ENCODE assay signal across 8 cellular contexts in genomic region chr5:14440598-14441401, GRCh38.
DNase-seq lines count a peak whose midpoint lies in the region; ATAC-seq and TF ChIP-seq lines count a peak whose summit lies in the region.

No MANE protein-coding gene starts in this region.

- no peaks in the 10 kb centered on the region for H3K9me3 ChIP-seq in Caco-2

- POLR2A ChIA-PET in Caco-2 (lab: Charles Lee): no interaction called here

- no peaks in the 10 kb centered on the region for H3K27me3 ChIP-seq in foreskin keratinocyte
- no peaks in the 10 kb centered on the region for H3K27me3 ChIP-seq in Caco-2 (replicated peaks; ENCODE audit: control insufficient read depth, insufficient read depth, low read length)

- no peak overlapping the region for H3K27ac ChIP-seq in foreskin keratinocyte

- no TSS peak for BruUV-seq in Caco-2 (replicated peaks; lab: Mats Ljungman, UMichigan)

- intact Hi-C loops in Caco-2 (cut with micrococcal nuclease; ENCODE audit: unreplicated experiment): no loop called here

- peak overlapping the region; percentile 97 for H3K27ac Mint-ChIP-seq in osteocyte (ENCODE audit: unreplicated experiment)
- H3K27ac Mint-ChIP-seq in Caco-2 (ENCODE audit: unreplicated experiment): no peak overlapping the region

- ATAC-seq in foreskin keratinocyte: peak; percentile 31

- H3K4me3 Mint-ChIP-seq in osteocyte (ENCODE audit: unreplicated experiment) (peak overlapping the region; percentile 94), Caco-2 (ENCODE audit: unreplicated experiment) (no peak overlapping the region)

- no peaks in the 10 kb centered on the region for H3K9me3 Mint-ChIP-seq in osteocyte (ENCODE audit: unreplicated experiment)
- no peaks in the 10 kb centered on the region for H3K9me3 Mint-ChIP-seq in Caco-2 (ENCODE audit: unreplicated experiment)

- H3K4me1 Mint-ChIP-seq in osteocyte (ENCODE audit: unreplicated experiment) (peaks cover 67% of the 10 kb centered on the region), Caco-2 (ENCODE audit: low read depth, unreplicated experiment) (no peaks in the 10 kb centered on the region)

- no peaks in the 10 kb centered on the region for H3K36me3 ChIP-seq in Caco-2 (ENCODE audit: control insufficient read depth, insufficient read depth, low read length)

- CTCF ChIA-PET in Caco-2 (lab: Charles Lee): no interaction called here

- H3K36me3 Mint-ChIP-seq in osteocyte (ENCODE audit: unreplicated experiment) (peaks cover 18% of the 10 kb centered on the region), Caco-2 (ENCODE audit: insufficient read depth, unreplicated experiment) (peaks cover 36% of the 10 kb centered on the region)

- H3K4me3 ChIP-seq in Caco-2 (ENCODE audit: low read depth, low read length): no peak overlapping the region

- peaks cover 17% of the 10 kb centered on the region for H3K4me1 ChIP-seq in foreskin keratinocyte
- H3K4me1 ChIP-seq in Caco-2: no peaks in the 10 kb centered on the region

- H3K27me3 Mint-ChIP-seq in osteocyte (ENCODE audit: unreplicated experiment) (no peaks in the 10 kb centered on the region), Caco-2 (ENCODE audit: insufficient read depth, unreplicated experiment) (no peaks in the 10 kb centered on the region)

- DNase-seq in AG09319 (ENCODE audit: extremely low read depth, low read depth): peak; percentile 99
- DNase-seq in SK-N-DZ (ENCODE audit: low spot score): peak; percentile 84
- DNase-seq in foreskin keratinocyte: peak in 1 of 2 donors; percentile 61
- DNase-seq in osteocyte (ENCODE audit: extremely low spot score, unreplicated experiment): peak; percentile 91
- DNase-seq in NCI-H187 treated with DMSO at 0.1 percent for 48 hours (lab: John Stamatoyannopoulos, UW): no peak
- no peak for DNase-seq in DMS114 treated with DMSO at 0.1 percent for 48 hours (lab: John Stamatoyannopoulos, UW; ENCODE audit: unreplicated experiment)
- DNase-seq in NCI-H187 (lab: John Stamatoyannopoulos, UW): no peak
- DNase-seq in Caco-2: no peak

- no peak for TF ChIP-seq CTCF in AG09319 (IDR thresholded peaks at IDR 0.05; ENCODE audit: low read depth, low read length)
- no peak for TF ChIP-seq CTCF in foreskin keratinocyte (conservative IDR thresholded peaks at IDR 0.05)
- TF ChIP-seq CTCF in osteocyte (IDR thresholded peaks at IDR 0.05): no peak
- no peak for TF ChIP-seq CTCF in Caco-2 (IDR thresholded peaks at IDR 0.05; ENCODE audit: insufficient read depth in 1 of 2, low read depth in 1 of 2, low read length in 1 of 2, severe bottlenecking in 1 of 2, unreplicated experiment in 1 of 2)

Comparison
In these comparisons a context has a peak if more than half of its experiments do, and no peak if none do; other contexts are left out.
1. DNase-seq: peak in AG09319 (single experiment), SK-N-DZ (single experiment) and osteocyte (single experiment); none in NCI-H187 treated with DMSO at 0.1 percent for 48 hours (single experiment), DMS114 treated with DMSO at 0.1 percent for 48 hours (single experiment), NCI-H187 (0 of 2) and Caco-2 (0 of 2).